In the genomic region with DNA sequence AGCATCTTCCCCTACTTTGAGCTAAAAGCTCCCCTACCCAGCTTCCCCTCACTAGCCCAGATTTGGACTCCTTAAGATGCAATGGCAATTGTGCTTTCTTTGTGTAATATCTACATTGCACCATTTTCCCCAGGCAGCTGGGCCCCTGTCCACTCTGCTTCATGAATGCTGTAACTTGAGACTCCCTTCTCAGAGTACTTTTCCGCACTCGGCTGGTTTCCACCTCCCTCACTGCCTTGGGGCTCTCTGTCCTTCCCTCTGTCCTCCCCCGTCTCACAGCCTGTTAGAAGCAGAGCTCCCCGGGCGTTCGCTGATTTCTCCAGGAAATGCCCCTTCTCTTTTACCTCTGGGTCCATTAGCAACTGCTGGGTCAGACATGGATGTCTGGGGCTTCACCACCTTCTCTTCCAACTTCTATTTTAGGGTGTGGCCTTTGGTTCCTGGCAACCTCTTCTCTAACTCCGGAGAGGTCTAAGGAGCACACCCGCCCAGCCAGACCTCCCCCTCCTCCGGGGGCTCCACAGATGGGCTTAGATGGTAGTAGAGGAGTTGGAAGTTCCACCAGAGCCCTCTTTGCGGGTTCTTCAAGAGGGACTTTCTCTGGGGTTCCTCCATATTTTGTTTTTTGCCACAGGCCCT, we compare ENCODE assay signal across 12 cellular contexts. TPM values are rescaled to one million over a fixed set of nuclear protein-coding genes. Genes with fewer than 3 reads are reported as not detected.
DNase-seq lines count a peak whose midpoint lies in the region; ATAC-seq and TF ChIP-seq lines count a peak whose summit lies in the region.
"Had no signal": no experiment of that assay in that cellular context is flagged by ENCODE, and none has a peak within 500 bp of the region (broad histone marks: within the 10 kb centered on the region; RNA-seq: fewer than 3 reads in every experiment).

No MANE protein-coding gene starts in this region.

- TF ChIP-seq POLR2A in esophagus muscularis mucosa (IDR thresholded peaks at IDR 0.05; ENCODE audit: low read depth): no peak

- no peak overlapping the region for H3K56ac ChIP-seq in H9 (ENCODE audit: insufficient read length, low read depth, low read length)

- no peak overlapping the region for H2BK120ac ChIP-seq in H9 (ENCODE audit: low read depth, low read length, poor library complexity, severe bottlenecking)

- H3K4me2 ChIP-seq in H9 (ENCODE audit: insufficient read depth, insufficient read length, low read length): no peak overlapping the region
- no peak overlapping the region for H3K4me2 ChIP-seq in parathyroid adenoma (ENCODE audit: low read length)

- no peak overlapping the region for H3K4ac ChIP-seq in H9 (ENCODE audit: low read depth, low read length)

- no peak overlapping the region for H2AFZ ChIP-seq in H9 (ENCODE audit: low read length)
- H2AFZ ChIP-seq in parathyroid adenoma: peak overlapping the region; percentile 54

- H4K8ac ChIP-seq in H9 (replicated peaks; ENCODE audit: insufficient read length, low read depth, low read length): no peak overlapping the region

- ATAC-seq in HG03520 (IDR thresholded peaks at IDR 0.05; ENCODE audit: unreplicated experiment): no peak
- ATAC-seq: naive thymus-derived CD8-positive, alpha-beta T cell; T-cell had no signal

- no peaks in the 10 kb centered on the region for H3K9me3 ChIP-seq in H9 (ENCODE audit: control insufficient read depth, low read depth, low read length)
- H3K9me3 ChIP-seq in parathyroid adenoma (ENCODE audit: control insufficient read depth, low read length): no peaks in the 10 kb centered on the region
- peaks cover 0 to 6% (median 0%) of the 10 kb centered on the region in 4 donors for H3K9me3 ChIP-seq in esophagus muscularis mucosa

- H3K23me2 ChIP-seq in H9 (ENCODE audit: insufficient read length, low read depth, low read length, poor library complexity, severe bottlenecking): no peaks in the 10 kb centered on the region

- TF ChIP-seq CTCF in H9 (conservative IDR thresholded peaks at IDR 0.05): no peak
- no peak for TF ChIP-seq CTCF in fibroblast of mammary gland (conservative IDR thresholded peaks at IDR 0.05; ENCODE audit: control insufficient read depth, insufficient read depth, low read depth, low read length)
- no peak for TF ChIP-seq CTCF in parathyroid adenoma (IDR thresholded peaks at IDR 0.05)
- TF ChIP-seq CTCF in esophagus muscularis mucosa (IDR thresholded peaks at IDR 0.05): no peak

- H3K79me1 ChIP-seq in H9 (ENCODE audit: insufficient read depth, low read depth, low read length, poor library complexity, severe bottlenecking): no peaks in the 10 kb centered on the region

- H3K4me3 ChIP-seq in fibroblast of mammary gland (ENCODE audit: control insufficient read depth, low read depth, low read length) (no peak overlapping the region), parathyroid adenoma (ENCODE audit: low read depth, low read length) (no peak overlapping the region), esophagus muscularis mucosa (no peak overlapping the region)

- no peak overlapping the region for H2BK20ac ChIP-seq in H9 (ENCODE audit: low read depth, low read length, poor library complexity, severe bottlenecking)

- no peaks in the 10 kb centered on the region for H4K20me1 ChIP-seq in H9 (ENCODE audit: control insufficient read depth, insufficient read depth, insufficient read length)

- no peak for TF ChIP-seq EP300 in esophagus muscularis mucosa (IDR thresholded peaks at IDR 0.05)

- H2AK5ac ChIP-seq in H9 (ENCODE audit: insufficient read length, low read length): no peak overlapping the region

- no peak overlapping the region for H3K18ac ChIP-seq in H9 (ENCODE audit: insufficient read length, low read depth, low read length)

- H3K4me1 Mint-ChIP-seq in H9: peaks cover 28 to 31% of the 10 kb centered on the region in 2 experiments

- no peak overlapping the region for H2BK12ac ChIP-seq in H9 (ENCODE audit: insufficient read length, low read depth, low read length)

- H3K4me1 ChIP-seq in H9 (ENCODE audit: insufficient read depth, low read length): peaks cover 6% of the 10 kb centered on the region; the same call in 1 of the 2 replicates
- peaks cover 4% of the 10 kb centered on the region for H3K4me1 ChIP-seq in parathyroid adenoma
- peaks cover 6 to 17% (median 12%) of the 10 kb centered on the region in 4 donors for H3K4me1 ChIP-seq in esophagus muscularis mucosa

- 0 out of 2 replicates have a peak, but pooled peaks cover 3% of the 10 kb centered on the region for H3K27me3 ChIP-seq in H9 (ENCODE audit: insufficient read depth, low read length)
- H3K27me3 ChIP-seq in parathyroid adenoma (ENCODE audit: control insufficient read depth, insufficient read depth, low read length): no peaks in the 10 kb centered on the region
- H3K27me3 ChIP-seq in esophagus muscularis mucosa: no peaks in the 10 kb centered on the region

- H2BK5ac ChIP-seq in H9 (ENCODE audit: insufficient read length, low read length): no peak overlapping the region

- no peak overlapping the region for H3T11ph ChIP-seq in H9 (ENCODE audit: low read length)

- H3K27ac Mint-ChIP-seq in H9: peak overlapping the region in 1 of 3 experiments; percentile 49; a peak in 2 of 7 replicates
- H3K27ac Mint-ChIP-seq: naive thymus-derived CD8-positive, alpha-beta T cell; T-cell had no signal

- DNase-seq in H9: peak; percentile 67
- DNase-seq in NCI-H510A (lab: John Stamatoyannopoulos, UW): peak; percentile 57
- DNase-seq in fibroblast of mammary gland (ENCODE audit: low read depth): peak; percentile 13
- no peak for DNase-seq in esophagus muscularis mucosa (ENCODE audit: extremely low spot score)
- DNase-seq in DMS153 (lab: John Stamatoyannopoulos, UW): no peak
- DNase-seq in activated CD4-positive, alpha-beta T cell treated with anti-CD3 and anti-CD28 coated beads for 1 hour: no peak
- DNase-seq: naive thymus-derived CD8-positive, alpha-beta T cell; T-cell had no signal

- H3K4me3 Mint-ChIP-seq in H9: peak overlapping the region in 1 of 2 experiments; percentile 18; a peak in 1 of 5 replicates
- H3K4me3 Mint-ChIP-seq: central memory CD8-positive, alpha-beta T cell; naive thymus-derived CD8-positive, alpha-beta T cell; T-cell had no signal

- peaks cover 4% of the 10 kb centered on the region for H3K27me3 Mint-ChIP-seq in H9 (ENCODE audit: low read depth)
- H3K27me3 Mint-ChIP-seq: central memory CD8-positive, alpha-beta T cell had no signal

- H4K91ac ChIP-seq in H9 (ENCODE audit: insufficient read length, low read depth, low read length): no peak overlapping the region

- H3K9ac ChIP-seq in H9 (ENCODE audit: extremely low read depth, insufficient read length, low read length) (no peak overlapping the region), parathyroid adenoma (no peak overlapping the region)

- intact Hi-C loops in esophagus muscularis mucosa (cut with DNase I): no loop called here

- no peaks in the 10 kb centered on the region for H3K36me3 Mint-ChIP-seq in H9 (ENCODE audit: insufficient read depth in 1 of 3, low read depth in 3 of 3)
- H3K36me3 Mint-ChIP-seq: naive thymus-derived CD8-positive, alpha-beta T cell; T-cell had no signal

- WGBS in H9 (ENCODE audit: extremely low coverage, insufficient read length, low lambda C conversion rate): no CpG with 5 or more reads among the region's 10 CpGs
- WGBS in esophagus muscularis mucosa: 79% methylated on average over 10 of the region's 10 CpGs

- no peak overlapping the region for H2BK15ac ChIP-seq in H9 (ENCODE audit: low read depth, low read length)

- H3K14ac ChIP-seq in H9 (ENCODE audit: insufficient read depth, low read length): peak overlapping the region; percentile 50; the same call in 1 of the 2 replicates

- no peak overlapping the region for H3K23ac ChIP-seq in H9 (ENCODE audit: insufficient read length, low read depth, low read length)

- H3K27ac ChIP-seq in H9 (ENCODE audit: insufficient read length, low read depth, low read length) (no peak overlapping the region), parathyroid adenoma (no peak overlapping the region), esophagus muscularis mucosa (replicated peaks in 1 of 4) (no peak overlapping the region)

- H3K79me2 ChIP-seq in H9 (ENCODE audit: insufficient read depth, low read length) (no peaks in the 10 kb centered on the region), parathyroid adenoma (no peaks in the 10 kb centered on the region)

- no peaks in the 10 kb centered on the region for H3K9me3 Mint-ChIP-seq in H9
- H3K9me3 Mint-ChIP-seq: central memory CD8-positive, alpha-beta T cell; naive thymus-derived CD8-positive, alpha-beta T cell; T-cell had no signal

- H3K36me3 ChIP-seq in parathyroid adenoma (ENCODE audit: control insufficient read depth, insufficient read depth, low read length) (no peaks in the 10 kb centered on the region), esophagus muscularis mucosa (no peaks in the 10 kb centered on the region)

- H4K5ac ChIP-seq in H9 (ENCODE audit: insufficient read length, low read depth, low read length): no peak overlapping the region

RNA-seq across cellular contexts. Expression of gene TMEM72, which starts 2.9 kb away (rescaled TPM):
- total RNA-seq in H9 (2021) (not detected in 2 replicates), esophagus muscularis mucosa (not detected)
- total RNA-seq: naive thymus-derived CD8-positive, alpha-beta T cell; NCI-H460 had no signal

RNA-seq across cellular contexts. Expression of gene RASSF4, which starts 51.4 kb away (rescaled TPM):
- total RNA-seq in H9 (2021) (11.3 and 11.5 TPM in 2 replicates), esophagus muscularis mucosa (10 to 100 TPM; 27.6 to 41.5 (median 32.7) TPM)

Comparison
In these comparisons a context has a peak if more than half of its experiments do, and no peak if none do; other contexts are left out.
1. DNase-seq: peak in H9 (single experiment), NCI-H510A (single experiment) and fibroblast of mammary gland (single experiment); none in esophagus muscularis mucosa (single experiment), DMS153 (single experiment) and activated CD4-positive, alpha-beta T cell treated with anti-CD3 and anti-CD28 coated beads for 1 hour (single experiment).